In genomic region chr7:30988346-30989005, GRCh38 we compare ENCODE assay signal across 10 cellular contexts. TPM values are rescaled to one million over a fixed set of nuclear protein-coding genes. Genes with fewer than 3 reads are reported as not detected.
DNase-seq lines count a peak whose midpoint lies in the region; ATAC-seq and TF ChIP-seq lines count a peak whose summit lies in the region.
"Had no signal": no experiment of that assay in that cellular context is flagged by ENCODE, and none has a peak within 500 bp of the region (broad histone marks: within the 10 kb centered on the region; RNA-seq: fewer than 3 reads in every experiment).

No MANE protein-coding gene starts in this region.

- H3K79me2 ChIP-seq in PC-3 (ENCODE audit: low read length), result no peaks in the 10 kb centered on the region

- no peaks in the 10 kb centered on the region for H3K36me3 Mint-ChIP-seq in CD4-positive, alpha-beta memory T cell

- peaks cover 7% of the 10 kb centered on the region; the same call in 1 of the 2 replicates for H3K4me1 ChIP-seq in PC-3 (ENCODE audit: insufficient read depth, low read length)
- peaks cover 4% of the 10 kb centered on the region for H3K4me1 ChIP-seq in CD4-positive, alpha-beta memory T cell (ENCODE audit: insufficient read depth, low read length)

- H3K4me1 Mint-ChIP-seq in CD4-positive, alpha-beta memory T cell, result peaks cover 7 to 31% (median 10%) of the 10 kb centered on the region in 4 donors

- no peaks in the 10 kb centered on the region for H3K27me3 ChIP-seq in PC-3 (ENCODE audit: low read length)
- no peaks in the 10 kb centered on the region for H3K27me3 ChIP-seq in CD4-positive, alpha-beta memory T cell (ENCODE audit: insufficient read depth, low read length)

- no peak overlapping the region for H3K4me3 ChIP-seq in PC-3 (ENCODE audit: low read length)
- no peak overlapping the region for H3K4me3 ChIP-seq in CD4-positive, alpha-beta memory T cell (ENCODE audit: low read length in 2 of 2)

- H3K4me2 ChIP-seq in PC-3 (ENCODE audit: low read length), result no peak overlapping the region

- H3K9me2 ChIP-seq in PC-3 (replicated peaks; ENCODE audit: low read length), result no peaks in the 10 kb centered on the region

- CTCF ChIA-PET in PC-3 (lab: Charles Lee), result no interaction called here
- CTCF ChIA-PET in CD4-positive, alpha-beta memory T cell (lab: Charles Lee; ENCODE audit: partially characterized antibody), result interaction anchor here (0.6 kb wide), 1 partner anchor 171 kb away, joined by 4 read pairs; no protein-coding TSS in a partner anchor

- no peak overlapping the region for H3K27ac Mint-ChIP-seq in CD4-positive, alpha-beta memory T cell
- H3K27ac Mint-ChIP-seq: activated T-cell treated with anti-CD3 and anti-CD28 coated beads, Interleukin-2, amount 50 U/mL, for 24 hours had no signal

- no TSS peak for BruUV-seq in PC-3 (replicated peaks; lab: Mats Ljungman, UMichigan)

- H3K36me3 ChIP-seq in PC-3 (ENCODE audit: low read depth, low read length), result no peaks in the 10 kb centered on the region
- no peaks in the 10 kb centered on the region for H3K36me3 ChIP-seq in CD4-positive, alpha-beta memory T cell (ENCODE audit: insufficient read depth, low read length)

- no peaks in the 10 kb centered on the region for H3K9me3 Mint-ChIP-seq in CD4-positive, alpha-beta memory T cell
- H3K9me3 Mint-ChIP-seq: activated T-cell treated with anti-CD3 and anti-CD28 coated beads, Interleukin-2, amount 50 U/mL, for 24 hours had no signal

- H4K20me1 ChIP-seq in PC-3 (ENCODE audit: low read length), result no peaks in the 10 kb centered on the region

- POLR2A ChIA-PET in PC-3 (lab: Charles Lee; ENCODE audit: unreplicated experiment), result no interaction called here
- POLR2A ChIA-PET in CD4-positive, alpha-beta memory T cell (lab: Charles Lee; ENCODE audit: partially characterized antibody), result no interaction called here

- H3F3A ChIP-seq in PC-3 (ENCODE audit: low read length, unreplicated experiment), result no peaks in the 10 kb centered on the region

- H3K4me3 Mint-ChIP-seq in CD4-positive, alpha-beta memory T cell, result no peak overlapping the region
- H3K4me3 Mint-ChIP-seq: activated T-cell treated with anti-CD3 and anti-CD28 coated beads, Interleukin-2, amount 50 U/mL, for 24 hours had no signal

- DNase-seq in DMS153 (lab: John Stamatoyannopoulos, UW) (peak; percentile 60), DMS153 treated with DMSO at 0.1 percent for 48 hours (lab: John Stamatoyannopoulos, UW; ENCODE audit: unreplicated experiment) (no peak), PC-3 (peak; percentile 47), head of caudate nucleus (peak; percentile 12 to 90 (median 64)), renal cortical epithelial cell (ENCODE audit: low read depth) (peak; percentile 73), NCI-H1105 (lab: John Stamatoyannopoulos, UW) (no peak)
- no peak for DNase-seq in stimulated activated CD4-positive, alpha-beta T cell treated with anti-CD3 and anti-CD28 coated beads, Interleukin-2, amount 100 ng/mL, for 48 hours
- DNase-seq in CD4-positive, alpha-beta memory T cell, result no peak
- DNase-seq: activated T-cell treated with anti-CD3 and anti-CD28 coated beads, Interleukin-2, amount 50 U/mL, for 24 hours had no signal

- no peak; the same call in 1 of the 2 replicates for ATAC-seq in PC-3

- TF ChIP-seq CTCF in PC-3 (conservative IDR thresholded peaks at IDR 0.05; ENCODE audit: low read depth, low read length), result no peak

- peaks cover 15 to 16% of the 10 kb centered on the region in 2 donors for H3K27me3 Mint-ChIP-seq in CD4-positive, alpha-beta memory T cell

- no peak overlapping the region for H3K9ac ChIP-seq in PC-3 (ENCODE audit: low read length)

- intact Hi-C loops in PC-3 (cut with micrococcal nuclease) (no loop called here), head of caudate nucleus (cut with DNase I) (loop anchor here (10.0 kb wide), 1 partner anchor 66 kb away; the partner anchor contains the start of gene ADCYAP1R1)
- intact Hi-C loops in CD4-positive, alpha-beta memory T cell (cut with micrococcal nuclease), result no loop called here

- no peak overlapping the region for H2AFZ ChIP-seq in PC-3 (ENCODE audit: low read length)

- no peak overlapping the region for H3K27ac ChIP-seq in PC-3 (ENCODE audit: low read length)
- no peak overlapping the region for H3K27ac ChIP-seq in CD4-positive, alpha-beta memory T cell (ENCODE audit: low read depth, low read length)
- H3K27ac ChIP-seq: 22Rv1 had no signal

- H3K9me3 ChIP-seq in PC-3 (ENCODE audit: low read length), result no peaks in the 10 kb centered on the region
- H3K9me3 ChIP-seq in CD4-positive, alpha-beta memory T cell (ENCODE audit: control insufficient read depth in 1 of 2, low read length in 2 of 2), result no peaks in the 10 kb centered on the region

RNA-seq across cellular contexts. Expression of gene GHRHR, which starts 24.7 kb away (rescaled TPM):
- total RNA-seq in PC-3 (2014; rRNA removed), result not detected in 2 replicates
- not detected in 2 replicates for total RNA-seq in renal cortical epithelial cell
- total RNA-seq in CD4-positive, alpha-beta memory T cell, result not detected
- not detected for polyA plus RNA-seq in CD4-positive, alpha-beta memory T cell

Comparison
In these comparisons a context has a peak if more than half of its experiments do, and no peak if none do; other contexts are left out.
1. DNase-seq: peak in DMS153 (single experiment), PC-3 (single experiment), head of caudate nucleus (42 of 42) and renal cortical epithelial cell (single experiment); none in DMS153 treated with DMSO at 0.1 percent for 48 hours (single experiment), NCI-H1105 (single experiment), stimulated activated CD4-positive, alpha-beta T cell treated with anti-CD3 and anti-CD28 coated beads, Interleukin-2, amount 100 ng/mL, for 48 hours (0 of 2) and CD4-positive, alpha-beta memory T cell (0 of 5).